21 cellular contexts compared by ENCODE assay signal in the genomic region with DNA sequence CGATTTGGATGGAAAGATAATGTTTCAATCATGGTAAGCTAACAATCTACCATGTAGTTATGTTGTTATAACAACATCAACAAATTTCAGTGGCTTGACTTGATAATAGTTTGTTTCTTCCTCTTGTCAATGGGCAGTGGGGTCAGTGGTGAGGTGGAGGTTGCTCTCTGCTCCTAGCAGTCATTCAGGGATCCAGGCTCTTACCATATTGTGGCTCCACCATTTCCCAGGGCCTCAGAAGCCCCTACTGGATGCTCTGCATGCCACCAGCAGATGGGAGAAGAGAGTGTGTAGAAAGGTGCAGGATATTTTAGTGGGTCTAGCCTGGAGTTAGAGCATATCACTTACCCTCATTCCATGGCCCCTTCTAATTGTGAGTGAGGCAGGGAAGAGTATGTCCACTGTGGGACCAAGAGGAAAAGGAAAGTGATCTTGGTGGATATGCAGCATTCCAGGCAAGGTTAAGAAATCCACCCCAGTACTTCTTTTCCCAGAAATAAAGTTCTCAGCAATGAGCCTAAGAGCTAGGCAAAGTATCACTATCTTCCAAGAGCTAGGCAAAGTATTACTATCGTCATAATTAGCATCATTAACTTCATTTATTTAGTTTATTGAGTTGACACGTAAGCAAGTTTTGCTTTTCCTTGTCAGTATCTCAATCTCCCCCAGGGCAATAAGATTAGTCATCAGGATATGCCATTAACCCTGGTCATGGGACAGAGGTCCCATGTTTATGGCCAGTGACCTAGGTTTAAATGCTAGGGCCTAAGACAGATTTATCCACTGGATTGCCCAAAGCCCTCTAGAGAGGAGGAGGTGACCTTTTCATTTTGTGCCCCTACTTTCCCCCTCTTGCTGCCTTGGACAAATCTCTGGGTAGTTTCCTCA. TPM values are rescaled to one million over a fixed set of nuclear protein-coding genes. Genes with fewer than 3 reads are reported as not detected.
A peak's percentile ranks its signal among the peaks of the same experiment; 100 is the strongest.
DNase-seq lines count a peak whose midpoint lies in the region; ATAC-seq, FAIRE-seq and TF ChIP-seq lines count a peak whose summit lies in the region.
"Had no signal": no experiment of that assay in that cellular context is flagged by ENCODE, and none has a peak within 500 bp of the region (broad histone marks: within the 10 kb centered on the region; RNA-seq: fewer than 3 reads in every experiment).

No MANE protein-coding gene starts in this region.

- no peaks in the 10 kb centered on the region for H3K27me3 ChIP-seq in small intestine (ENCODE audit: control insufficient read depth in 2 of 2, insufficient read depth in 2 of 2, low read length in 2 of 2)
- H3K27me3 ChIP-seq: tibial nerve had no signal

- no peaks in the 10 kb centered on the region for H3K36me3 ChIP-seq in small intestine (ENCODE audit: control insufficient read depth in 2 of 2, insufficient read depth in 2 of 2, low read length in 2 of 2)
- H3K36me3 ChIP-seq: esophagus squamous epithelium, tibial nerve had no signal

- peaks cover 41% of the 10 kb centered on the region for H3K4me1 Mint-ChIP-seq in HFFc6 (ENCODE audit: low read depth)

- H3K9me3 Mint-ChIP-seq in HFFc6, result no peaks in the 10 kb centered on the region
- H3K9me3 Mint-ChIP-seq: activated T-cell treated with anti-CD3 and anti-CD28 coated beads, Interleukin-2, amount 50 U/mL, for 24 hours had no signal

- H3K4me3 ChIP-seq in small intestine (ENCODE audit: low read depth in 1 of 2, low read length in 2 of 2), result no peak overlapping the region
- H3K4me3 ChIP-seq: esophagus squamous epithelium, smooth muscle cell, tibial nerve had no signal

- H3K9me3 ChIP-seq in small intestine (ENCODE audit: control insufficient read depth, low read depth), result no peaks in the 10 kb centered on the region
- H3K9me3 ChIP-seq: esophagus squamous epithelium had no signal

- no peak for ATAC-seq in GM21576 (IDR thresholded peaks at IDR 0.05; ENCODE audit: unreplicated experiment)
- ATAC-seq: SK-N-SH treated with all-trans-retinoic acid at 6 μM for 48 hours; stimulated activated naive CD8-positive, alpha-beta T cell treated with anti-CD3 and anti-CD28 coated beads, Interleukin-15, Interleukin-2, amounts not matched to agents 100 U/mL and 50 U/mL, for 24 hours had no signal

- H3K27me3 Mint-ChIP-seq in HFFc6 (ENCODE audit: insufficient read depth), result peaks cover 9% of the 10 kb centered on the region; the same call in 1 of the 2 replicates
- H3K27me3 Mint-ChIP-seq: activated T-cell treated with anti-CD3 and anti-CD28 coated beads, Interleukin-2, amount 50 U/mL, for 24 hours had no signal

- 21 to 59% (median 41%) methylated on average over 3 of the region's 3 CpGs for WGBS in small intestine, 3 donors

- FAIRE-seq in small intestine (lab: Jason Lieb, UNC), result no peak

- peaks cover 4 to 22% of the 10 kb centered on the region in 2 donors for H3K4me1 ChIP-seq in small intestine (ENCODE audit: control insufficient read depth in 2 of 2, insufficient read depth in 1 of 2, low read depth in 1 of 2, low read length in 1 of 2)

- peak overlapping the region; percentile 71 for H3K27ac Mint-ChIP-seq in HFFc6
- H3K27ac Mint-ChIP-seq: activated T-cell treated with anti-CD3 and anti-CD28 coated beads, Interleukin-2, amount 50 U/mL, for 24 hours had no signal

- peaks cover 4% of the 10 kb centered on the region; the same call in 1 of the 2 replicates for H3K36me3 Mint-ChIP-seq in HFFc6 (ENCODE audit: low read depth)

- TF ChIP-seq CTCF in HFFc6 (IDR thresholded peaks at IDR 0.05), result no peak

- H3K27ac ChIP-seq in epithelial cell of prostate (peak overlapping the region; percentile 68), small intestine (ENCODE audit: low read depth in 1 of 2, low read length in 1 of 2) (peak overlapping the region; percentile 81 to 86)
- H3K27ac ChIP-seq: esophagus squamous epithelium, tibial nerve had no signal

- peak; percentile 60 for DNase-seq in HFFc6
- peak; percentile 82 for DNase-seq in RPMI7951 (ENCODE audit: low read depth)
- DNase-seq in epithelial cell of prostate (ENCODE audit: low read depth, low spot score), result no peak
- DNase-seq in small intestine, result peak; percentile 93
- DNase-seq in NCI-H2196 (lab: John Stamatoyannopoulos, UW; ENCODE audit: unreplicated experiment), result no peak
- DNase-seq in epidermal melanocyte (ENCODE audit: insufficient read length, low spot score), result no peak
- DNase-seq: activated CD4-positive, alpha-beta T cell treated with anti-CD3 and anti-CD28 coated beads for 1 hour; activated naive CD4-positive, alpha-beta T cell; activated T-cell treated with anti-CD3 and anti-CD28 coated beads, Interleukin-2, amount 50 U/mL, for 24 hours; central memory CD4-positive, alpha-beta T cell; esophagus squamous epithelium; glutamatergic neuron; KG1; NCI-H1092; NCI-H2029; stimulated activated CD4-positive, alpha-beta T cell treated with anti-CD3 and anti-CD28 coated beads, Interleukin-4, amount 100 ng/mL, for 1 hour; stimulated activated naive CD8-positive, alpha-beta T cell treated with anti-CD3 and anti-CD28 coated beads, Interleukin-15, Interleukin-2, amounts not matched to agents 100 U/mL and 50 U/mL, for 24 hours had no signal

- peak overlapping the region; percentile 19; the same call in 1 of the 2 replicates for H3K4me3 Mint-ChIP-seq in HFFc6
- H3K4me3 Mint-ChIP-seq: activated T-cell treated with anti-CD3 and anti-CD28 coated beads, Interleukin-2, amount 50 U/mL, for 24 hours had no signal

RNA-seq across cellular contexts. Expression of gene IWS1, which starts 4.2 kb away (rescaled TPM):
- 10 to 100 TPM; 34.7 to 44.6 (median 38.3) TPM for total RNA-seq in HFFc6 (2021; fragmentation: NEBNext Ultra II Directional; extraction: Animal tissue kit (Norgen Biotek cat#: 25700))
- 53.9 and 54.0 TPM in 2 replicates for total RNA-seq in RPMI7951 (2014; rRNA removed; shearing (Covaris generic))
- 10 to 100 TPM; 23.3 to 53.0 (median 43.8) TPM for polyA plus RNA-seq in small intestine

RNA-seq across cellular contexts. Expression of gene MYO7B, which starts 5.0 kb away (rescaled TPM):
- 1 to 10 TPM in 2 of 6 experiments, under 1 TPM in 4; 0.74 to 1.3 (median 0.98) TPM for total RNA-seq in HFFc6 (2021; fragmentation: NEBNext Ultra II Directional; extraction: Animal tissue kit (Norgen Biotek cat#: 25700))
- 11.3 and 12.7 TPM in 2 replicates for total RNA-seq in RPMI7951 (2014; rRNA removed; shearing (Covaris generic))
- 100 to 1,000 TPM in 2 of 3 donors, 10 to 100 TPM in 1; 85.6 to 617 (median 598) TPM for polyA plus RNA-seq in small intestine

Comparison
In these comparisons a context has a peak if more than half of its experiments do, and no peak if none do; other contexts are left out.
1. DNase-seq: peak in HFFc6 (single experiment), RPMI7951 (single experiment) and small intestine (single experiment); none in epithelial cell of prostate (single experiment), NCI-H2196 (single experiment) and epidermal melanocyte (single experiment).